Comparison of ENCODE assay signal across 10 cellular contexts in the genomic region with DNA sequence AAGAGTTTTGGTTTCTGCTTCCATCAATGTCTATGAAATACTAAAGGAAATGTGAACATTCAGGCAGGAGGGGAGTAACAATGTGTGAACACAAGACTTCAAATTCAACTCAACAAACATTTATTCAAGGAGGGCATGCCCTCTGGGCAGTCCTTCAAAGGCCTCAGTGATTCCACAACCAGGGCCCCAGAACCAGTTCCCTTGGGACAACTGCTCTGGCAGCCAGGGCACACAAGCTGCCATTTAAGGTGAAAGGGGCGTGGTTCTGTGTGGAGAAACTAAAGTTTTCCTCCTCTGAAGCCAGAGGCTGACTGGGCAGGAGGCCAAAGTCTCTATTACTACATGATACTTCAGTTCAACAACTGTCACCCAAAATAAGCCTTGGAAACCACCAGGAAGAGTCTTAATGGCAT. TPM values are rescaled to one million over a fixed set of nuclear protein-coding genes. Genes with fewer than 3 reads are reported as not detected.
A peak's percentile ranks its signal among the peaks of the same experiment; 100 is the strongest.
DNase-seq lines count a peak whose midpoint lies in the region; ATAC-seq and TF ChIP-seq lines count a peak whose summit lies in the region.
"Had no signal": no experiment of that assay in that cellular context is flagged by ENCODE, and none has a peak within 500 bp of the region (broad histone marks: within the 10 kb centered on the region; RNA-seq: fewer than 3 reads in every experiment).

No MANE protein-coding gene starts in this region.

- no peak overlapping the region for H3K4me3 ChIP-seq in heart right ventricle
- no peak overlapping the region for H3K4me3 ChIP-seq in suprapubic skin

- TF ChIP-seq CTCF in RWPE1 (conservative IDR thresholded peaks at IDR 0.05; ENCODE audit: low read depth): no peak
- TF ChIP-seq CTCF in heart right ventricle (IDR thresholded peaks at IDR 0.05): no peak
- no peak for TF ChIP-seq CTCF in suprapubic skin (IDR thresholded peaks at IDR 0.05)

- DNase-seq in NCI-H2196 (lab: John Stamatoyannopoulos, UW; ENCODE audit: unreplicated experiment): peak; percentile 47
- no peak for DNase-seq in NCI-H2196 treated with DMSO at 0.1 percent for 48 hours (lab: John Stamatoyannopoulos, UW; ENCODE audit: unreplicated experiment)
- peak; percentile 32 for DNase-seq in RWPE1 (ENCODE audit: low spot score)
- peak; percentile 61 to 86 for DNase-seq in heart right ventricle
- peak; percentile 77 to 80 for DNase-seq in suprapubic skin (ENCODE audit: low spot score in 2 of 2)
- DNase-seq in NK-92 (lab: John Stamatoyannopoulos, UW; ENCODE audit: unreplicated experiment): no peak

- H3K4me1 ChIP-seq in heart right ventricle (peaks cover 5 to 70% (median 45%) of the 10 kb centered on the region in 9 donors), suprapubic skin (peaks cover 39% of the 10 kb centered on the region)

- H3K36me3 ChIP-seq in heart right ventricle (peaks cover 0 to 57% (median 12%) of the 10 kb centered on the region in 9 donors), suprapubic skin (peaks cover 21% of the 10 kb centered on the region)

- no peaks in the 10 kb centered on the region for H3K27me3 ChIP-seq in heart right ventricle
- H3K27me3 ChIP-seq in suprapubic skin: no peaks in the 10 kb centered on the region

- TF ChIP-seq POLR2A in suprapubic skin (IDR thresholded peaks at IDR 0.05): no peak

- no peaks in the 10 kb centered on the region for H3K9me3 ChIP-seq in heart right ventricle
- H3K9me3 ChIP-seq in suprapubic skin: no peaks in the 10 kb centered on the region

- TF ChIP-seq EP300 in suprapubic skin (IDR thresholded peaks at IDR 0.05): no peak

- WGBS in heart right ventricle, 2 donors: 50 to 64% methylated on average over 1 of the region's 1 CpG
- 67% methylated on average over 1 of the region's 1 CpG for WGBS in suprapubic skin

- H3K27ac ChIP-seq in RWPE1 (no peak overlapping the region), heart right ventricle (peak overlapping the region in 6 of 10 donors; percentile 3 to 96 (median 33)), suprapubic skin (no peak overlapping the region)

- intact Hi-C loops in heart right ventricle (cut with DNase I): loop anchor here in 6 of 10 donors (5.0 to 10.0 kb wide), 8 partner anchors 46 to 137 kb away; partner anchors contain the start of genes MORN5 (in 2 of the 6) and NDUFA8 (in 2 of the 6)

- CTCF ChIA-PET in RWPE1 (lab: Yijun Ruan, JAX): interaction anchor here (1.0 kb wide), 1 partner anchor 139 kb away, joined by 6 read pairs; no protein-coding TSS in a partner anchor

- POLR2A ChIA-PET in RWPE1 (lab: Yijun Ruan, JAX; ENCODE audit: low non-redundant PET): interaction anchor here (0.6 kb wide), 1 partner anchor 1362 kb away, joined by 3 read pairs; no protein-coding TSS in a partner anchor

- ATAC-seq in heart right ventricle (peak in 6 of 8 donors; percentile 10 to 47 (median 26)), HG02763 (IDR thresholded peaks at IDR 0.05; ENCODE audit: unreplicated experiment) (no peak), GM21526 (IDR thresholded peaks at IDR 0.05; ENCODE audit: low FRiP score, unreplicated experiment) (no peak)

RNA-seq across cellular contexts. Expression of gene RBM18, which starts 3.2 kb away (rescaled TPM):
- total RNA-seq in heart right ventricle: 10 to 100 TPM; 36.2 to 47.6 (median 43.4) TPM
- 10 to 100 TPM in 1 of 2 donors, 1 to 10 TPM in 1; 6.0 to 13.6 TPM for polyA plus RNA-seq in heart right ventricle
- total RNA-seq in suprapubic skin: 10 to 100 TPM; 10.2 to 15.8 (median 11.9) TPM

RNA-seq across cellular contexts. Expression of gene MRRF, which starts 3.2 kb away (rescaled TPM):
- 10 to 100 TPM; 30.3 to 45.9 (median 39.1) TPM for total RNA-seq in heart right ventricle
- 10 to 100 TPM; 35.0 to 37.7 TPM for polyA plus RNA-seq in heart right ventricle
- 10 to 100 TPM; 41.3 to 75.2 (median 44.2) TPM for total RNA-seq in suprapubic skin

RNA-seq across cellular contexts. Expression of gene LHX6, which starts 32.7 kb away (rescaled TPM):
- total RNA-seq in heart right ventricle (1 to 10 TPM; 1.9 to 9.4 (median 4.8) TPM), suprapubic skin (1 to 10 TPM; 1.4 to 7.3 (median 3.4) TPM)
- 1 to 10 TPM; 7.3 to 7.5 TPM for polyA plus RNA-seq in heart right ventricle
- total RNA-seq: activated CD8-positive, alpha-beta memory T cell treated with anti-CD3 and anti-CD28 coated beads for 36 hours; B cell had no signal

Comparison
In these comparisons a context has a peak if more than half of its experiments do, and no peak if none do; other contexts are left out.
1. DNase-seq: peak in NCI-H2196 (single experiment), RWPE1 (single experiment), heart right ventricle (2 of 2) and suprapubic skin (2 of 2); none in NCI-H2196 treated with DMSO at 0.1 percent for 48 hours (single experiment) and NK-92 (single experiment).
2. H3K27ac ChIP-seq: peak in heart right ventricle (6 of 10); none in RWPE1 (single experiment) and suprapubic skin (single experiment).
3. ATAC-seq: peak in heart right ventricle (6 of 8); none in HG02763 (single experiment) and GM21526 (single experiment).